Comparison of ENCODE assay signal across 18 cellular contexts in genomic region chr6:107633680-107634141, GRCh38.
DNase-seq lines count a peak whose midpoint lies in the region; ATAC-seq and TF ChIP-seq lines count a peak whose summit lies in the region.
"Had no signal": no experiment of that assay in that cellular context is flagged by ENCODE, and none has a peak within 500 bp of the region (broad histone marks: within the 10 kb centered on the region; RNA-seq: fewer than 3 reads in every experiment).

No MANE protein-coding gene starts in this region.

- no peak for TF ChIP-seq POLR2A in IMR-90 (IDR thresholded peaks at IDR 0.05; ENCODE audit: low read depth, low read length)

- H2AK9ac ChIP-seq in IMR-90 (replicated peaks; ENCODE audit: low read depth, low read length, poor library complexity) = no peak overlapping the region

- H3K27me3 ChIP-seq in IMR-90 (ENCODE audit: control insufficient read depth, insufficient read depth, low read length) = no peaks in the 10 kb centered on the region
- peaks cover 49% of the 10 kb centered on the region for H3K27me3 ChIP-seq in endodermal cell (ENCODE audit: control insufficient read depth, insufficient read depth, low read length, poor library complexity, severe bottlenecking)
- H3K27me3 ChIP-seq in H7 (ENCODE audit: control insufficient read depth, insufficient read depth, low read length) = peaks cover 3% of the 10 kb centered on the region; the same call in 1 of the 2 replicates

- H3K27me3 Mint-ChIP-seq in activated CD4-positive, alpha-beta T cell treated with anti-CD3 and anti-CD28 coated beads for 36 hours = peaks cover 54% of the 10 kb centered on the region
- peaks cover 54% of the 10 kb centered on the region for H3K27me3 Mint-ChIP-seq in endodermal cell (ENCODE audit: insufficient read depth)
- peaks cover 17% of the 10 kb centered on the region for H3K27me3 Mint-ChIP-seq in nephron progenitor cell (ENCODE audit: low read depth, poor library complexity)

- H3K9me1 ChIP-seq in IMR-90 (ENCODE audit: insufficient read depth, low read length) = no peaks in the 10 kb centered on the region; the same call in 1 of the 2 replicates

- no peak for DNase-seq in activated CD4-positive, alpha-beta T cell treated with anti-CD3 and anti-CD28 coated beads for 36 hours
- no peak for DNase-seq in activated CD4-positive, alpha-beta T cell treated with anti-CD3 and anti-CD28 coated beads, Interleukin-2, amount 50 U/mL, for 48 hours
- DNase-seq in IMR-90 = no peak
- no peak for DNase-seq in endodermal cell
- DNase-seq in nephron progenitor cell = no peak
- no peak for DNase-seq in H7
- DNase-seq in Kasumi-1 (lab: John Stamatoyannopoulos, UW) = no peak
- DNase-seq: activated CD4-positive, alpha-beta memory T cell treated with anti-CD3 and anti-CD28 coated beads for 36 hours; CD4-positive, CD25-positive, alpha-beta regulatory T cell; foreskin fibroblast; GOT3; NCI-H1694 treated with DMSO at 0.1 percent for 48 hours; NCI-H510A treated with DMSO at 0.1 percent for 48 hours; occipital lobe; stimulated activated CD4-positive, alpha-beta T cell treated with anti-CD3 and anti-CD28 coated beads, Interleukin-4, amount 100 ng/mL, for 24 hours; trophoblast cell had no signal

- H3K23ac ChIP-seq in IMR-90 (ENCODE audit: low read depth, low read length) = no peak overlapping the region

- H2BK5ac ChIP-seq in IMR-90 (ENCODE audit: low read depth, low read length, poor library complexity, severe bottlenecking) = no peak overlapping the region

- H2AK5ac ChIP-seq in IMR-90 (ENCODE audit: low read depth, low read length) = no peak overlapping the region

- H4K5ac ChIP-seq in IMR-90 (ENCODE audit: low read depth, low read length) = no peak overlapping the region

- no peak overlapping the region for H3K27ac ChIP-seq in IMR-90 (ENCODE audit: insufficient read depth, low read length)
- H3K27ac ChIP-seq in endodermal cell (ENCODE audit: low read depth, low read length) = no peak overlapping the region

- WGBS in IMR-90 (ENCODE audit: extremely low coverage in 2 of 2, insufficient read length in 1 of 2), 2 experiments = 87% methylated on average over 15 of the region's 25 CpGs; no CpG with 5 or more reads in 1 of the 2 experiments
- WGBS in endodermal cell (ENCODE audit: insufficient coverage in 1 of 2, insufficient read length in 1 of 2), 2 experiments = 95 to 96% methylated on average over 21 to 25 of the region's 25 CpGs

- no peak overlapping the region for H2AFZ ChIP-seq in IMR-90 (replicated peaks; ENCODE audit: low read length, poor library complexity)

- peaks cover 7% of the 10 kb centered on the region for H3K4me1 Mint-ChIP-seq in activated CD4-positive, alpha-beta T cell treated with anti-CD3 and anti-CD28 coated beads for 36 hours
- H3K4me1 Mint-ChIP-seq in endodermal cell (peaks cover 4% of the 10 kb centered on the region), nephron progenitor cell (peaks cover 44% of the 10 kb centered on the region)

- POLR2A ChIA-PET in activated CD4-positive, alpha-beta T cell treated with anti-CD3 and anti-CD28 coated beads for 36 hours (lab: Charles Lee) = no interaction called here
- POLR2A ChIA-PET in IMR-90 (lab: Charles Lee; ENCODE audit: unreplicated experiment) = no interaction called here

- CTCF ChIA-PET in activated CD4-positive, alpha-beta T cell treated with anti-CD3 and anti-CD28 coated beads for 36 hours (lab: Charles Lee) = interaction anchor here (1.1 kb wide), 1 partner anchor 22 kb away, joined by 3 read pairs; no protein-coding TSS in a partner anchor
- CTCF ChIA-PET in IMR-90 (lab: Yijun Ruan, JAX) = no interaction called here

- H3K4me3 Mint-ChIP-seq in activated CD4-positive, alpha-beta T cell treated with anti-CD3 and anti-CD28 coated beads for 36 hours = peak overlapping the region; percentile 48
- H3K4me3 Mint-ChIP-seq in endodermal cell (peak overlapping the region; percentile 53), nephron progenitor cell (no peak overlapping the region)

- no peak overlapping the region for H4K8ac ChIP-seq in IMR-90 (ENCODE audit: low read depth in 2 of 2, low read length in 2 of 2)

- TF ChIP-seq RAD21 in IMR-90 (IDR thresholded peaks at IDR 0.05; ENCODE audit: low read length) = no peak

- no peaks in the 10 kb centered on the region for H3K9me3 ChIP-seq in IMR-90 (ENCODE audit: control insufficient read depth, insufficient read depth, low read length)
- no peaks in the 10 kb centered on the region for H3K9me3 ChIP-seq in endodermal cell (ENCODE audit: control insufficient read depth, low read length)

- no peak overlapping the region for H2BK15ac ChIP-seq in IMR-90 (ENCODE audit: low read depth, low read length)

- no peak overlapping the region for H4K91ac ChIP-seq in IMR-90 (ENCODE audit: insufficient read depth, low read depth, low read length)

- H3K79me1 ChIP-seq in IMR-90 (ENCODE audit: low read depth in 1 of 2, low read length in 2 of 2) = no peaks in the 10 kb centered on the region

- H3K4ac ChIP-seq in IMR-90 (ENCODE audit: low read depth, low read length) = no peak overlapping the region

- H3K4me2 ChIP-seq in IMR-90 (ENCODE audit: low read depth, low read length) = no peak overlapping the region

- H3K9ac ChIP-seq in IMR-90 (ENCODE audit: low read depth, low read length) = no peak overlapping the region
- H3K9ac ChIP-seq in endodermal cell (ENCODE audit: extremely low read depth, low read length, poor library complexity, severe bottlenecking) = no peak overlapping the region

- H2BK120ac ChIP-seq in IMR-90 (ENCODE audit: low read depth, low read length) = no peak overlapping the region

- TSS peak; percentile 39 for BruUV-seq in IMR-90 (replicated peaks; lab: Mats Ljungman, UMichigan)

- dilution Hi-C loops in IMR-90 (cut with HindIII; ENCODE audit: low sequenced_read_pairs, unreplicated experiment) = no loop called here

- no peaks in the 10 kb centered on the region for H3K36me3 Mint-ChIP-seq in activated CD4-positive, alpha-beta T cell treated with anti-CD3 and anti-CD28 coated beads for 36 hours (ENCODE audit: low read depth)
- H3K36me3 Mint-ChIP-seq in endodermal cell (ENCODE audit: low read depth) (no peaks in the 10 kb centered on the region), nephron progenitor cell (ENCODE audit: low read depth) (peaks cover 61% of the 10 kb centered on the region)
- H3K36me3 Mint-ChIP-seq: activated CD4-positive, alpha-beta memory T cell treated with anti-CD3 and anti-CD28 coated beads for 36 hours; CD4-positive, CD25-positive, alpha-beta regulatory T cell had no signal

- H3K56ac ChIP-seq in IMR-90 (ENCODE audit: extremely low read depth, insufficient read depth, low read length) = no peak overlapping the region

- intact Hi-C loops in activated CD4-positive, alpha-beta T cell treated with anti-CD3 and anti-CD28 coated beads for 36 hours (cut with DNase I, micrococcal nuclease) = no loop called here
- intact Hi-C loops in IMR-90 (cut with micrococcal nuclease) = no loop called here

- H4K20me1 ChIP-seq in IMR-90 (ENCODE audit: insufficient read depth, low read length) = no peaks in the 10 kb centered on the region

- no peak overlapping the region for H3K14ac ChIP-seq in IMR-90 (replicated peaks; ENCODE audit: low read depth, low read length)

- H3K27ac Mint-ChIP-seq in activated CD4-positive, alpha-beta T cell treated with anti-CD3 and anti-CD28 coated beads for 36 hours = no peak overlapping the region
- H3K27ac Mint-ChIP-seq in endodermal cell (no peak overlapping the region), nephron progenitor cell (peak overlapping the region; percentile 19)
- H3K27ac Mint-ChIP-seq: activated CD4-positive, alpha-beta memory T cell treated with anti-CD3 and anti-CD28 coated beads for 36 hours had no signal

- H3K9me3 Mint-ChIP-seq in activated CD4-positive, alpha-beta T cell treated with anti-CD3 and anti-CD28 coated beads for 36 hours (ENCODE audit: low read depth) = no peaks in the 10 kb centered on the region
- H3K9me3 Mint-ChIP-seq in endodermal cell = no peaks in the 10 kb centered on the region
- H3K9me3 Mint-ChIP-seq in nephron progenitor cell = peaks cover 11% of the 10 kb centered on the region
- H3K9me3 Mint-ChIP-seq: activated CD4-positive, alpha-beta memory T cell treated with anti-CD3 and anti-CD28 coated beads for 36 hours; CD4-positive, CD25-positive, alpha-beta regulatory T cell had no signal

- no peak overlapping the region for H3K18ac ChIP-seq in IMR-90 (ENCODE audit: low read depth, low read length)

- in situ Hi-C loops in IMR-90 (cut with MboI; ENCODE audit: low sequenced_read_pairs) = no loop called here

- no peak for ATAC-seq in activated CD4-positive, alpha-beta T cell treated with anti-CD3 and anti-CD28 coated beads for 36 hours
- no peak for ATAC-seq in IMR-90 (ENCODE audit: low read depth)
- ATAC-seq in GM19395 (IDR thresholded peaks at IDR 0.05; ENCODE audit: unreplicated experiment) = no peak
- ATAC-seq: GM12878 had no signal

- H3K4me1 ChIP-seq in IMR-90 (ENCODE audit: control insufficient read depth, insufficient read depth, low read length) (peaks cover 2% of the 10 kb centered on the region; the same call in 1 of the 2 replicates), endodermal cell (ENCODE audit: control insufficient read depth, insufficient read depth, low read length) (no peaks in the 10 kb centered on the region)

- no peak overlapping the region for H2BK20ac ChIP-seq in IMR-90 (ENCODE audit: low read depth, low read length)

- H3K36me3 ChIP-seq in IMR-90 (ENCODE audit: control insufficient read depth, insufficient read depth, low read length) = peaks cover 10% of the 10 kb centered on the region; the same call in 1 of the 2 replicates
- no peaks in the 10 kb centered on the region for H3K36me3 ChIP-seq in endodermal cell (ENCODE audit: control insufficient read depth, insufficient read depth, low read length)
- H3K36me3 ChIP-seq in H7 (replicated peaks; ENCODE audit: control insufficient read depth, insufficient read depth, low read length) = no peaks in the 10 kb centered on the region

- no peak overlapping the region for H3K4me3 ChIP-seq in IMR-90 (ENCODE audit: insufficient read depth, low read depth, low read length)
- H3K4me3 ChIP-seq in endodermal cell (ENCODE audit: low read length) = no peak overlapping the region
- H3K4me3 ChIP-seq in H7 (ENCODE audit: insufficient read depth, low read depth, low read length) = no peak overlapping the region
- H3K4me3 ChIP-seq: GM12878 had no signal

- TF ChIP-seq CTCF in IMR-90 (conservative IDR thresholded peaks at IDR 0.05; ENCODE audit: low read depth, low read length) = no peak
- TF ChIP-seq CTCF in endodermal cell (conservative IDR thresholded peaks at IDR 0.05) = no peak
- no peak for TF ChIP-seq CTCF in nephron progenitor cell (IDR thresholded peaks at IDR 0.05)

TF ChIP-seq in IMR-90, 13 proteins besides CTCF, POLR2A, EP300 and RAD21 (continues in another document):
- TF ChIP-seq SMC3 (IDR thresholded peaks at IDR 0.05; ENCODE audit: low read depth, low read length) (no peak), CEBPB (IDR thresholded peaks at IDR 0.05; ENCODE audit: low read depth, low read length) (no peak), MAZ (IDR thresholded peaks at IDR 0.05; ENCODE audit: borderline replicate concordance, low read depth, low read length) (no peak), FOS (IDR thresholded peaks at IDR 0.05; ENCODE audit: low read depth, low read length) (no peak)
